1 cellular context compared by ENCODE assay signal in the genomic region with DNA sequence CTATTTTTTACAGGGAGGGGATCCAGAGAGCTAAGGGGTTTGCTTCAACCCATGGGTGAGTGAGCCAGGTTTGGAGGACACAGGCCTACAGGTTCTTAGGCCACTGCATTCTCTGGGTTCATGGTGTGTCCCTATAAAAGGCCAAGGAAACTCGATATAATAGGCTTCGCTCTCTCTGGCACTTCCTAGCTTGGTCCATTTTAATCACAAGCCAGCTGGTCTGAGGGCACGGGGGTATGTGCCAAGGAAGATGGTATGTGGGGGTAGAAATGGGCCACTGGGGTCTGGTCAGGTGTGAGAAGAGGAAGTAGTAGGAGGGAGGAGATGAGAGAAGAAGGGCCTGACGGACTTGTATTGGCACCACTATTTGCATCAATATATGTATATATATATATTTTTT.
TF ChIP-seq lines count a peak whose summit lies in the region.

No MANE protein-coding gene starts in this region.

TF ChIP-seq in GM23338, 12 proteins besides CTCF, POLR2A, EP300 and RAD21 (continued from another document):
- no peak for TF ChIP-seq REST (IDR thresholded peaks at IDR 0.05; ENCODE audit: unreplicated experiment)
- no peak for TF ChIP-seq POLR2AphosphoS5 (IDR thresholded peaks at IDR 0.05; ENCODE audit: low read depth)
- TF ChIP-seq, protein P1, sequence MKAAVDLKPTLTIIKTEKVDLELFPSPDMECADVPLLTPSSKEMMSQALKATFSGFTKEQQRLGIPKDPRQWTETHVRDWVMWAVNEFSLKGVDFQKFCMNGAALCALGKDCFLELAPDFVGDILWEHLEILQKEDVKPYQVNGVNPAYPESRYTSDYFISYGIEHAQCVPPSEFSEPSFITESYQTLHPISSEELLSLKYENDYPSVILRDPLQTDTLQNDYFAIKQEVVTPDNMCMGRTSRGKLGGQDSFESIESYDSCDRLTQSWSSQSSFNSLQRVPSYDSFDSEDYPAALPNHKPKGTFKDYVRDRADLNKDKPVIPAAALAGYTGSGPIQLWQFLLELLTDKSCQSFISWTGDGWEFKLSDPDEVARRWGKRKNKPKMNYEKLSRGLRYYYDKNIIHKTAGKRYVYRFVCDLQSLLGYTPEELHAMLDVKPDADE (IDR thresholded peaks at IDR 0.05), result no peak
- no peak for TF ChIP-seq EZH2 (IDR thresholded peaks at IDR 0.05; ENCODE audit: low read depth, unreplicated experiment)
- TF ChIP-seq CREB1 (CRISPR knock-in tag; IDR thresholded peaks at IDR 0.05; ENCODE audit: low read depth), result no peak
- no peak for TF ChIP-seq NANOG (IDR thresholded peaks at IDR 0.05; ENCODE audit: borderline replicate concordance)
